11 cellular contexts compared by ENCODE assay signal in the genomic region with DNA sequence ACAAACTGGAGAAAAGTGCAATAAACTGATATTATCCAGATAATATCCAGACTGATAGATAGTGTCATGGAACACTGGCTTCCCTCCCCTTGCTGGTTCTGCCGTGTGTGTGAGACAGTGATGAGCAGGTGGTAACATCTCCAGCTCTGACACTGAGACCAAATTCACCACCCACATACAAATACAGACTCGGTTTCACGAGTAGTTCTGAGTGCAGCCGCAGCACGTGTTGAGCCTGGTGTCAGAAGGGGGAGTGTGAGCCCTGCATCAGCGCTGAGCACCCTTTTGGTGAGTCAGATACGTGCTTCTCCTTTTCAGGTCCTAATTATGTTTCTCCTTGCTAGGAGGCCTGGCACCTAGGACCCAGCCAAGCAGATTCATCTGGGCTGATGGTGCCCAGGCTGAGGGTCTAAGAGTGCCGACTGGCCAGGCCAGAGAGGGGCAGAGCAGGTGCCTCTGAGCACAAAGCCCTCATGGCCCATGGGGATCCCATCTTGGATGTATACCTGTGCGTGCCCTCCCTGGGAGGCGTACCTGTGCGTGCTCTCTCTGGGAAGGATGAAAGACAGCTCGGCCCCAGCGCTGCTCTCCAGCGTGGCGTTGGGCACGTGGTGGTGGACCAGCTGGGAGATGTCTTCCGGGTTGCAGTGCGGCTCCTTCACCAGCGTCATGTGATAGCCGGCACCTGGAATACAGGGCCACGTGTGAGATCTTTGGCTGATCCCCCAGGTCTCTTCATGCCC.
A peak's percentile ranks its signal among the peaks of the same experiment; 100 is the strongest.
DNase-seq lines count a peak whose midpoint lies in the region; ATAC-seq lines count a peak whose summit lies in the region.
"Had no signal": no experiment of that assay in that cellular context is flagged by ENCODE, and none has a peak within 500 bp of the region (broad histone marks: within the 10 kb centered on the region; RNA-seq: fewer than 3 reads in every experiment).

No MANE protein-coding gene starts in this region.

- peak; percentile 65 for ATAC-seq in GM21526 (IDR thresholded peaks at IDR 0.05; ENCODE audit: low FRiP score, unreplicated experiment)

- DNase-seq in Ammon's horn (ENCODE audit: low spot score): peak; percentile 81
- peak; percentile 11 for DNase-seq in SIG-M5 (lab: John Stamatoyannopoulos, UW)
- DNase-seq in DMS 273 (lab: John Stamatoyannopoulos, UW; ENCODE audit: unreplicated experiment): no peak
- no peak for DNase-seq in effector CD8-positive, alpha-beta T cell (lab: John Stamatoyannopoulos, UW)
- no peak for DNase-seq in NCI-H2029 (lab: John Stamatoyannopoulos, UW)
- DNase-seq: DND-41, naive B cell, NCI-H345, SK-N-SH, stomach had no signal

Comparison
In these comparisons a context has a peak if more than half of its experiments do, and no peak if none do; other contexts are left out.
1. DNase-seq: peak in Ammon's horn (single experiment) and SIG-M5 (single experiment); none in DMS 273 (single experiment), effector CD8-positive, alpha-beta T cell (single experiment) and NCI-H2029 (single experiment).